23 cellular contexts compared by ENCODE assay signal in genomic region chr10:85601526-85601925, GRCh38.
DNase-seq lines count a peak whose midpoint lies in the region; TF ChIP-seq lines count a peak whose summit lies in the region.
"Had no signal": no experiment of that assay in that cellular context is flagged by ENCODE, and none has a peak within 500 bp of the region (broad histone marks: within the 10 kb centered on the region; RNA-seq: fewer than 3 reads in every experiment).

No MANE protein-coding gene starts in this region.

- H3K4me3 ChIP-seq in testis, result no peak overlapping the region
- H3K4me3 ChIP-seq: A549; BLaER1 treated with 17β-estradiol and CSF1 and Interleukin-3, amounts not matched to agents 10 nM and 100 nM; SJSA1 had no signal

- no peaks in the 10 kb centered on the region for H3K27me3 ChIP-seq in layer of hippocampus (ENCODE audit: control insufficient read depth, insufficient read depth, low read length)
- no peaks in the 10 kb centered on the region for H3K27me3 ChIP-seq in testis
- H3K27me3 ChIP-seq: BLaER1 treated with 17β-estradiol and CSF1 and Interleukin-3, amounts not matched to agents 10 nM and 100 nM had no signal

- intact Hi-C loops in posterior vena cava (cut with DNase I), result no loop called here
- intact Hi-C loops in testis (cut with DNase I; ENCODE audit: low total_unique reads), result no loop called here

- no peaks in the 10 kb centered on the region for H3K4me1 ChIP-seq in testis
- H3K4me1 ChIP-seq: A549; BLaER1 treated with 17β-estradiol and CSF1 and Interleukin-3, amounts not matched to agents 10 nM and 100 nM had no signal

- WGBS in testis, 2 donors, result 94 to 95% methylated on average over 9 of the region's 9 CpGs

- DNase-seq in ELF-1 (ENCODE audit: low read depth, low spot score) (peak; percentile 6), 8988T (no peak), posterior vena cava (ENCODE audit: low spot score) (no peak), testis (no peak)
- DNase-seq: AML-193; CD4-positive, alpha-beta T cell; Karpas-422; NCI-H1092 treated with DMSO at 0.1 percent for 48 hours; NCI-H1436; NCI-H187; NCI-H2081 treated with DMSO at 0.1 percent for 48 hours; NCI-H2171; NCI-H226; NCI-H510A; NCI-H69; Right ventricle myocardium superior; RPMI8226 had no signal

- peak overlapping the region; percentile 84 for H3K27ac ChIP-seq in cingulate gyrus (ENCODE audit: low read depth, low read length)
- peak overlapping the region; percentile 81 for H3K27ac ChIP-seq in layer of hippocampus (ENCODE audit: low read depth, low read length)
- peak overlapping the region; percentile 95 for H3K27ac ChIP-seq in temporal lobe (ENCODE audit: low read depth, low read length)
- no peak overlapping the region for H3K27ac ChIP-seq in testis
- H3K27ac ChIP-seq: A549; BLaER1 treated with 17β-estradiol and CSF1 and Interleukin-3, amounts not matched to agents 10 nM and 100 nM; SJSA1 had no signal

- TF ChIP-seq CTCF in testis (IDR thresholded peaks at IDR 0.05), result no peak

- H3K36me3 ChIP-seq in testis (ENCODE audit: low read depth, missing control alignments), result no peaks in the 10 kb centered on the region
- H3K36me3 ChIP-seq: BLaER1 treated with 17β-estradiol and CSF1 and Interleukin-3, amounts not matched to agents 10 nM and 100 nM; SJSA1 had no signal

- no peaks in the 10 kb centered on the region for H3K9me3 ChIP-seq in testis
- H3K9me3 ChIP-seq: BLaER1 treated with 17β-estradiol and CSF1 and Interleukin-3, amounts not matched to agents 10 nM and 100 nM; SJSA1 had no signal

- TF ChIP-seq POLR2A in testis (IDR thresholded peaks at IDR 0.05), result no peak

Comparison
In these comparisons a context has a peak if more than half of its experiments do, and no peak if none do; other contexts are left out.
1. H3K27ac ChIP-seq: peak in cingulate gyrus (single experiment), layer of hippocampus (single experiment) and temporal lobe (single experiment); none in testis (0 of 2).